10 cellular contexts compared by ENCODE assay signal in genomic region chr4:40452490-40452813, GRCh38.
DNase-seq lines count a peak whose midpoint lies in the region; ATAC-seq and TF ChIP-seq lines count a peak whose summit lies in the region.
"Had no signal": no experiment of that assay in that cellular context is flagged by ENCODE, and none has a peak within 500 bp of the region (broad histone marks: within the 10 kb centered on the region; RNA-seq: fewer than 3 reads in every experiment).

No MANE protein-coding gene starts in this region.

- H3K4me1 Mint-ChIP-seq in activated CD4-positive, alpha-beta T cell treated with anti-CD3 and anti-CD28 coated beads, Interleukin-2, amount 10 ng/mL, durations not matched to agents 24 days and 14 days = peaks cover 23% of the 10 kb centered on the region

- 32 to 35% methylated on average over 6 of the region's 6 CpGs for WGBS in body of pancreas, 2 donors
- WGBS in stomach, 5 donors = 20 to 44% (median 25%) methylated on average over 6 of the region's 6 CpGs

- H3K9me3 ChIP-seq in body of pancreas (no peaks in the 10 kb centered on the region), stomach (no peaks in the 10 kb centered on the region)
- H3K9me3 ChIP-seq: testis had no signal

- H3K36me3 ChIP-seq in body of pancreas (replicated peaks in 1 of 2; ENCODE audit: insufficient read depth in 1 of 2, low read depth in 2 of 2) (no peaks in the 10 kb centered on the region), stomach (peaks cover 0 to 15% (median 2%) of the 10 kb centered on the region in 4 donors)

- peak; percentile 21 for ATAC-seq in HG02798 (IDR thresholded peaks at IDR 0.05; ENCODE audit: poor library complexity, unreplicated experiment)
- no peak for ATAC-seq in body of pancreas
- no peak for ATAC-seq in HG02759 (IDR thresholded peaks at IDR 0.05; ENCODE audit: unreplicated experiment)
- ATAC-seq in HG03025 (IDR thresholded peaks at IDR 0.05; ENCODE audit: low FRiP score, unreplicated experiment) = no peak

- peak overlapping the region; percentile 16 to 74 (median 36) for H3K27ac ChIP-seq in body of pancreas
- peak overlapping the region; percentile 2 to 89 (median 47) for H3K27ac ChIP-seq in stomach
- H3K27ac ChIP-seq: testis had no signal

- no peaks in the 10 kb centered on the region for H3K27me3 Mint-ChIP-seq in activated CD4-positive, alpha-beta T cell treated with anti-CD3 and anti-CD28 coated beads, Interleukin-2, amount 10 ng/mL, durations not matched to agents 24 days and 14 days

- DNase-seq in activated CD4-positive, alpha-beta T cell treated with anti-CD3 and anti-CD28 coated beads, Interleukin-2, amount 10 ng/mL, durations not matched to agents 24 days and 14 days = no peak
- DNase-seq in activated CD4-positive, alpha-beta T cell treated with anti-CD3 and anti-CD28 coated beads, Interleukin-2, amount 50 U/mL, for 48 hours = no peak
- DNase-seq in body of pancreas (no peak), stomach (no peak)
- DNase-seq in stimulated activated CD4-positive, alpha-beta T cell treated with anti-CD3 and anti-CD28 coated beads, Interleukin-15, amount 100 ng/mL, for 24 hours = no peak
- DNase-seq: testis had no signal

- H3K27me3 ChIP-seq in body of pancreas = no peaks in the 10 kb centered on the region
- H3K27me3 ChIP-seq in stomach = no peaks in the 10 kb centered on the region
- H3K27me3 ChIP-seq: testis had no signal

- peaks cover 78% of the 10 kb centered on the region for H3K4me1 ChIP-seq in body of pancreas
- peaks cover 31 to 94% (median 64%) of the 10 kb centered on the region in 4 donors for H3K4me1 ChIP-seq in stomach
- H3K4me1 ChIP-seq: testis had no signal

- no peak for TF ChIP-seq POLR2A in body of pancreas (IDR thresholded peaks at IDR 0.05)
- TF ChIP-seq POLR2A in stomach (IDR thresholded peaks at IDR 0.05) = no peak

- TF ChIP-seq CTCF in body of pancreas (IDR thresholded peaks at IDR 0.05) (no peak), stomach (IDR thresholded peaks at IDR 0.05) (no peak)

- H3K4me3 Mint-ChIP-seq in activated CD4-positive, alpha-beta T cell treated with anti-CD3 and anti-CD28 coated beads, Interleukin-2, amount 10 ng/mL, durations not matched to agents 24 days and 14 days = peak overlapping the region; percentile 55

- H3K36me3 Mint-ChIP-seq in activated CD4-positive, alpha-beta T cell treated with anti-CD3 and anti-CD28 coated beads, Interleukin-2, amount 10 ng/mL, durations not matched to agents 24 days and 14 days (ENCODE audit: low read depth) = peaks cover 2% of the 10 kb centered on the region

- H3K4me3 ChIP-seq in body of pancreas (no peak overlapping the region), stomach (no peak overlapping the region)
- H3K4me3 ChIP-seq: lung, testis had no signal

- TF ChIP-seq EP300 in stomach (IDR thresholded peaks at IDR 0.05) = no peak

- no peaks in the 10 kb centered on the region for H3K9me3 Mint-ChIP-seq in activated CD4-positive, alpha-beta T cell treated with anti-CD3 and anti-CD28 coated beads, Interleukin-2, amount 10 ng/mL, durations not matched to agents 24 days and 14 days

- intact Hi-C loops in activated CD4-positive, alpha-beta T cell treated with anti-CD3 and anti-CD28 coated beads, Interleukin-2, amount 10 ng/mL, durations not matched to agents 24 days and 14 days (cut with micrococcal nuclease) = no loop called here
- intact Hi-C loops in body of pancreas (cut with DNase I) (no loop called here), stomach (cut with DNase I; ENCODE audit: low total_unique reads) (no loop called here)

- H3K27ac Mint-ChIP-seq in activated CD4-positive, alpha-beta T cell treated with anti-CD3 and anti-CD28 coated beads, Interleukin-2, amount 10 ng/mL, durations not matched to agents 24 days and 14 days = no peak overlapping the region
